ENCODE assay signal across 25 cellular contexts in genomic region chr2:84717302-84717701, GRCh38.
DNase-seq lines count a peak whose midpoint lies in the region; ATAC-seq and TF ChIP-seq lines count a peak whose summit lies in the region.
"Had no signal": no experiment of that assay in that cellular context is flagged by ENCODE, and none has a peak within 500 bp of the region (broad histone marks: within the 10 kb centered on the region; RNA-seq: fewer than 3 reads in every experiment).

No MANE protein-coding gene starts in this region.

- no peaks in the 10 kb centered on the region for H3K9me3 ChIP-seq in Peyer's patch
- H3K9me3 ChIP-seq: HAP-1 had no signal

- H3K27ac Mint-ChIP-seq in activated naive CD8-positive, alpha-beta T cell: no peak overlapping the region
- H3K27ac Mint-ChIP-seq in activated naive CD8-positive, alpha-beta T cell treated with anti-CD3 and anti-CD28 coated beads, Interleukin-2, amount 50 U/mL, for 24 hours: no peak overlapping the region
- peak overlapping the region; percentile 19 for H3K27ac Mint-ChIP-seq in activated naive CD8-positive, alpha-beta T cell treated with anti-CD3 and anti-CD28 coated beads for 36 hours
- peak overlapping the region in 2 of 3 experiments; percentile 26 to 85 for H3K27ac Mint-ChIP-seq in nephron
- H3K27ac Mint-ChIP-seq: B cell, GM23338, HFFc6 had no signal

- H3K36me3 ChIP-seq in Peyer's patch: no peaks in the 10 kb centered on the region
- H3K36me3 ChIP-seq: HAP-1 had no signal

- H3K4me1 Mint-ChIP-seq in activated naive CD8-positive, alpha-beta T cell (ENCODE audit: low read depth): peaks cover 41% of the 10 kb centered on the region
- H3K4me1 Mint-ChIP-seq in activated naive CD8-positive, alpha-beta T cell treated with anti-CD3 and anti-CD28 coated beads, Interleukin-2, amount 50 U/mL, for 24 hours: peaks cover 24% of the 10 kb centered on the region
- peaks cover 28% of the 10 kb centered on the region for H3K4me1 Mint-ChIP-seq in activated naive CD8-positive, alpha-beta T cell treated with anti-CD3 and anti-CD28 coated beads for 36 hours
- H3K4me1 Mint-ChIP-seq in nephron: no peaks in the 10 kb centered on the region
- H3K4me1 Mint-ChIP-seq: B cell, GM23338 had no signal

- H3K36me3 Mint-ChIP-seq in activated naive CD8-positive, alpha-beta T cell: peaks cover 5% of the 10 kb centered on the region
- no peaks in the 10 kb centered on the region for H3K36me3 Mint-ChIP-seq in activated naive CD8-positive, alpha-beta T cell treated with anti-CD3 and anti-CD28 coated beads, Interleukin-2, amount 50 U/mL, for 24 hours (ENCODE audit: low read depth)
- peaks cover 5% of the 10 kb centered on the region for H3K36me3 Mint-ChIP-seq in activated naive CD8-positive, alpha-beta T cell treated with anti-CD3 and anti-CD28 coated beads for 36 hours
- no peaks in the 10 kb centered on the region for H3K36me3 Mint-ChIP-seq in nephron (ENCODE audit: low read depth)

- H3K4me3 Mint-ChIP-seq in activated naive CD8-positive, alpha-beta T cell: peak overlapping the region; percentile 18
- H3K4me3 Mint-ChIP-seq in activated naive CD8-positive, alpha-beta T cell treated with anti-CD3 and anti-CD28 coated beads, Interleukin-2, amount 50 U/mL, for 24 hours: no peak overlapping the region
- no peak overlapping the region for H3K4me3 Mint-ChIP-seq in activated naive CD8-positive, alpha-beta T cell treated with anti-CD3 and anti-CD28 coated beads for 36 hours
- no peak overlapping the region for H3K4me3 Mint-ChIP-seq in nephron
- H3K4me3 Mint-ChIP-seq: B cell, GM23338, HFFc6 had no signal

- ATAC-seq in activated naive CD8-positive, alpha-beta T cell treated with anti-CD3 and anti-CD28 coated beads, Interleukin-2, amount 50 U/mL, for 24 hours: no peak
- ATAC-seq: GM23338 had no signal

- no peak for TF ChIP-seq CTCF in nephron (IDR thresholded peaks at IDR 0.05; ENCODE audit: unreplicated experiment in 3 of 3)
- no peak for TF ChIP-seq CTCF in Peyer's patch (IDR thresholded peaks at IDR 0.05)

- no peak for TF ChIP-seq POLR2A in Peyer's patch (IDR thresholded peaks at IDR 0.05)

- H3K4me1 ChIP-seq in Peyer's patch: no peaks in the 10 kb centered on the region
- H3K4me1 ChIP-seq: HAP-1 had no signal

- H3K27ac ChIP-seq in Peyer's patch: no peak overlapping the region
- H3K27ac ChIP-seq: 22Rv1, C4-2B, KMS-11, RWPE1 had no signal

- H3K27me3 Mint-ChIP-seq in activated naive CD8-positive, alpha-beta T cell: no peaks in the 10 kb centered on the region
- H3K27me3 Mint-ChIP-seq in activated naive CD8-positive, alpha-beta T cell treated with anti-CD3 and anti-CD28 coated beads, Interleukin-2, amount 50 U/mL, for 24 hours: no peaks in the 10 kb centered on the region
- H3K27me3 Mint-ChIP-seq in activated naive CD8-positive, alpha-beta T cell treated with anti-CD3 and anti-CD28 coated beads for 36 hours: no peaks in the 10 kb centered on the region
- no peaks in the 10 kb centered on the region for H3K27me3 Mint-ChIP-seq in nephron (ENCODE audit: low read depth)

- no peak overlapping the region for H3K4me3 ChIP-seq in Peyer's patch
- H3K4me3 ChIP-seq: GM23338, HAP-1 had no signal

- peak; percentile 50 for DNase-seq in DMS53 (lab: John Stamatoyannopoulos, UW)
- DNase-seq in DMS53 treated with DMSO at 0.1 percent for 48 hours (lab: John Stamatoyannopoulos, UW; ENCODE audit: unreplicated experiment): no peak
- DNase-seq in activated naive CD8-positive, alpha-beta T cell treated with anti-CD3 and anti-CD28 coated beads, Interleukin-2, amount 50 U/mL, for 24 hours: no peak
- DNase-seq in activated naive CD8-positive, alpha-beta T cell treated with anti-CD3 and anti-CD28 coated beads for 36 hours: no peak
- DNase-seq in NCI-H146 (lab: John Stamatoyannopoulos, UW): no peak
- no peak for DNase-seq in Peyer's patch
- DNase-seq: HFFc6, IMR-90, NCI-H1092, NCI-H1417 treated with DMSO at 0.1 percent for 48 hours, NCI-H187, NCI-H2081 treated with DMSO at 0.1 percent for 48 hours, NCI-H2171, NCI-H226, NCI-H748 treated with DMSO at 0.1 percent for 48 hours, SHP77 had no signal

- H3K27me3 ChIP-seq in Peyer's patch: no peaks in the 10 kb centered on the region

- H3K9me3 Mint-ChIP-seq in activated naive CD8-positive, alpha-beta T cell (ENCODE audit: low read depth): no peaks in the 10 kb centered on the region
- no peaks in the 10 kb centered on the region for H3K9me3 Mint-ChIP-seq in activated naive CD8-positive, alpha-beta T cell treated with anti-CD3 and anti-CD28 coated beads, Interleukin-2, amount 50 U/mL, for 24 hours
- no peaks in the 10 kb centered on the region for H3K9me3 Mint-ChIP-seq in activated naive CD8-positive, alpha-beta T cell treated with anti-CD3 and anti-CD28 coated beads for 36 hours
- no peaks in the 10 kb centered on the region for H3K9me3 Mint-ChIP-seq in nephron
- H3K9me3 Mint-ChIP-seq: GM23338, HFFc6 had no signal

Comparison
In these comparisons a context has a peak if more than half of its experiments do, and no peak if none do; other contexts are left out.
1. H3K27ac Mint-ChIP-seq: peak in activated naive CD8-positive, alpha-beta T cell treated with anti-CD3 and anti-CD28 coated beads for 36 hours (single experiment) and nephron (2 of 3); none in activated naive CD8-positive, alpha-beta T cell (single experiment) and activated naive CD8-positive, alpha-beta T cell treated with anti-CD3 and anti-CD28 coated beads, Interleukin-2, amount 50 U/mL, for 24 hours (single experiment).